ENCODE assay signal across 1 cellular context in genomic region chr20:34337544-34337943, GRCh38.
TF ChIP-seq lines count a peak whose summit lies in the region.

No MANE protein-coding gene starts in this region.

TF ChIP-seq in GM12878, 131 proteins besides CTCF, POLR2A, EP300 and RAD21:
- no peak for TF ChIP-seq HSF1 (IDR thresholded peaks at IDR 0.05; ENCODE audit: low read depth, low read length)
- no peak for TF ChIP-seq NR2C1 (IDR thresholded peaks at IDR 0.05)
- TF ChIP-seq IRF5 (IDR thresholded peaks at IDR 0.05; ENCODE audit: borderline replicate concordance) = no peak
- TF ChIP-seq TCF12 (IDR thresholded peaks at IDR 0.05; ENCODE audit: low read depth, low read length) = no peak
- no peak for TF ChIP-seq NFYA (IDR thresholded peaks at IDR 0.05; ENCODE audit: borderline replicate concordance, low read depth, low read length)
- TF ChIP-seq BMI1 (IDR thresholded peaks at IDR 0.05; ENCODE audit: borderline replicate concordance) = no peak
- TF ChIP-seq HDGF (IDR thresholded peaks at IDR 0.05) = no peak
- TF ChIP-seq CHD4 (IDR thresholded peaks at IDR 0.05) = no peak
- no peak for TF ChIP-seq MEF2B (IDR thresholded peaks at IDR 0.05; ENCODE audit: partially characterized antibody, poor library complexity, severe bottlenecking)
- no peak for TF ChIP-seq FOS (IDR thresholded peaks at IDR 0.05; ENCODE audit: borderline replicate concordance, extremely low read depth, insufficient read length)
- TF ChIP-seq SREBF2 (IDR thresholded peaks at IDR 0.05; ENCODE audit: low read length) = no peak
- TF ChIP-seq ESRRA (IDR thresholded peaks at IDR 0.05; ENCODE audit: low read length) = no peak
- TF ChIP-seq ETV6 (conservative IDR thresholded peaks at IDR 0.05 in 1 of 2, IDR thresholded peaks at IDR 0.05 in 1 of 2; ENCODE audit: borderline replicate concordance in 1 of 2, low read depth in 1 of 2) = no peak
- TF ChIP-seq PML (IDR thresholded peaks at IDR 0.05; ENCODE audit: low read length) = no peak
- no peak for TF ChIP-seq ZNF24 (IDR thresholded peaks at IDR 0.05)
- TF ChIP-seq KDM1A (IDR thresholded peaks at IDR 0.05; ENCODE audit: borderline replicate concordance) = no peak
- no peak for TF ChIP-seq ZNF217 (IDR thresholded peaks at IDR 0.05)
- TF ChIP-seq HCFC1 (IDR thresholded peaks at IDR 0.05; ENCODE audit: low read length) = no peak
